In the genomic region with DNA sequence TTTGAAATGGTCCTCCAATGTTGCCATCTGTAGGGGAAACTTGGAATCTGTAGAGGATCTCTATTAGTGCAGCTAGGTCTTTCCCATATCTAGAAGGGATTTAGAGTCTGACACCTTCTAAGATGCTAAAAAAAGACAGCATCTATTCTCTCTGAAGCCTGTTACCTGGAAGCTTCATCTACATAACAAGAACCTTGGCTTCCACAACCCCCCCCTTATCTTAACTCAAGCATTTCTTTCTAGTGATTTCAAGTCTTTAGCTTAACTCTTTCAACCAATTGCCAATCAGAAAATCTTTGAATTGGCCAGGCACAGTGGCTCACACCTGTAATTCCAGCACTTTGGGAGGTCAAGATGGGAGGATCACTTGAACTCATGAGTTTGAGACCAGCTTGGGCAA, we compare ENCODE assay signal across 27 cellular contexts.
"Had no signal": no experiment of that assay in that cellular context is flagged by ENCODE, and none has a peak within 500 bp of the region (broad histone marks: within the 10 kb centered on the region; RNA-seq: fewer than 3 reads in every experiment).

No MANE protein-coding gene starts in this region.

- H3K4me3 ChIP-seq: coronary artery, dorsolateral prefrontal cortex, esophagus muscularis mucosa, gastrocnemius medialis had no signal

- H3K27ac Mint-ChIP-seq: activated CD8-positive, alpha-beta T cell treated with anti-CD3 and anti-CD28 coated beads for 36 hours; activated naive CD8-positive, alpha-beta T cell; activated T-helper 17 cell treated with anti-CD3 and anti-CD28 coated beads, Interleukin-2, amount 50 U/mL, for 72 hours; dendritic cell treated with granulocyte-macrophage colony-stimulating factor and Interleukin-4, amounts not matched to agents 40 ng/mL and 50 ng/mL, for 4 days had no signal

- H3K36me3 ChIP-seq: brain microvascular endothelial cell, esophagus muscularis mucosa, gastrocnemius medialis had no signal

- H3K27me3 Mint-ChIP-seq: activated CD8-positive, alpha-beta T cell treated with anti-CD3 and anti-CD28 coated beads for 36 hours; activated naive CD8-positive, alpha-beta T cell; activated T-helper 17 cell treated with anti-CD3 and anti-CD28 coated beads, Interleukin-2, amount 50 U/mL, for 72 hours; central memory CD8-positive, alpha-beta T cell; dendritic cell treated with granulocyte-macrophage colony-stimulating factor and Interleukin-4, amounts not matched to agents 40 ng/mL and 50 ng/mL, for 4 days had no signal

- H3K27ac ChIP-seq: brain microvascular endothelial cell, coronary artery, dorsolateral prefrontal cortex, esophagus muscularis mucosa, foreskin keratinocyte, gastrocnemius medialis had no signal

- H3K4me1 Mint-ChIP-seq: activated T-helper 17 cell treated with anti-CD3 and anti-CD28 coated beads, Interleukin-2, amount 50 U/mL, for 72 hours; central memory CD8-positive, alpha-beta T cell had no signal

- H3K27me3 ChIP-seq: brain microvascular endothelial cell, dorsolateral prefrontal cortex, esophagus muscularis mucosa, foreskin keratinocyte, gastrocnemius medialis had no signal

- H3K9me3 ChIP-seq: gastrocnemius medialis had no signal

- H3K4me1 ChIP-seq: esophagus muscularis mucosa, foreskin keratinocyte, gastrocnemius medialis had no signal

- DNase-seq: activated CD4-positive, alpha-beta T cell treated with anti-CD3 and anti-CD28 coated beads for 1 hour; activated CD4-positive, alpha-beta T cell treated with anti-CD3 and anti-CD28 coated beads for 4 hours; activated CD4-positive, alpha-beta T cell treated with anti-CD3 and anti-CD28 coated beads, Interleukin-2, amount 50 U/mL, for 1 hour; activated CD4-positive, alpha-beta T cell treated with anti-CD3 and anti-CD28 coated beads, Interleukin-2, amount 50 U/mL, for 48 hours; activated CD8-positive, alpha-beta memory T cell treated with anti-CD3 and anti-CD28 coated beads for 24 hours; activated CD8-positive, alpha-beta T cell treated with anti-CD3 and anti-CD28 coated beads for 36 hours; activated effector memory CD4-positive, alpha-beta T cell treated with Interleukin-2 at 50 U/mL for 16 hours; activated gamma-delta T cell treated with Interleukin-2 at 50 U/mL for 16 hours; activated naive CD4-positive, alpha-beta T cell treated with anti-CD3 and anti-CD28 coated beads, Interleukin-2, amount 50 U/mL, for 16 hours; activated naive CD4-positive, alpha-beta T cell treated with Interleukin-2 at 50 U/mL for 16 hours; activated T-cell treated with anti-CD3 and anti-CD28 coated beads, Interleukin-2, amount 50 U/mL, for 4 hours; amniotic stem cell; anterior cingulate cortex; brain microvascular endothelial cell; dorsolateral prefrontal cortex; effector memory CD4-positive, alpha-beta T cell; erythroblast; foreskin keratinocyte; gastrocnemius medialis; glutamatergic neuron; T-helper 2 cell had no signal

- ATAC-seq: activated CD8-positive, alpha-beta T cell treated with anti-CD3 and anti-CD28 coated beads for 36 hours; activated T-cell treated with anti-CD3 and anti-CD28 coated beads, Interleukin-2, amount 50 U/mL, for 4 hours; activated T-helper 17 cell treated with anti-CD3 and anti-CD28 coated beads, Interleukin-2, amount 50 U/mL, for 72 hours; foreskin keratinocyte; gastrocnemius medialis had no signal

- H3K4me3 Mint-ChIP-seq: activated CD8-positive, alpha-beta T cell treated with anti-CD3 and anti-CD28 coated beads for 36 hours; activated naive CD8-positive, alpha-beta T cell; activated T-cell treated with anti-CD3 and anti-CD28 coated beads, Interleukin-2, amount 50 U/mL, for 4 hours; activated T-helper 17 cell treated with anti-CD3 and anti-CD28 coated beads, Interleukin-2, amount 50 U/mL, for 72 hours; central memory CD8-positive, alpha-beta T cell; dendritic cell treated with granulocyte-macrophage colony-stimulating factor and Interleukin-4, amounts not matched to agents 40 ng/mL and 50 ng/mL, for 4 days had no signal

- H3K36me3 Mint-ChIP-seq: activated naive CD8-positive, alpha-beta T cell had no signal
